17 cellular contexts compared by ENCODE assay signal in genomic region chr11:10067629-10068300, GRCh38.
DNase-seq lines count a peak whose midpoint lies in the region; ATAC-seq and TF ChIP-seq lines count a peak whose summit lies in the region.
"Had no signal": no experiment of that assay in that cellular context is flagged by ENCODE, and none has a peak within 500 bp of the region (broad histone marks: within the 10 kb centered on the region; RNA-seq: fewer than 3 reads in every experiment).

No MANE protein-coding gene starts in this region.

- H3K27ac Mint-ChIP-seq in HFFc6, result no peak overlapping the region
- H3K27ac Mint-ChIP-seq: CD4-positive, alpha-beta T cell had no signal

- H3K4me1 ChIP-seq in A673 (ENCODE audit: insufficient read depth, low read length, poor library complexity, severe bottlenecking), result peaks cover 8% of the 10 kb centered on the region
- H3K4me1 ChIP-seq in HEK293 (ENCODE audit: control insufficient read depth, insufficient read depth, low read length), result no peaks in the 10 kb centered on the region
- peaks cover 25% of the 10 kb centered on the region for H3K4me1 ChIP-seq in Panc1 (ENCODE audit: control insufficient read depth, insufficient read depth, low read length)
- no peaks in the 10 kb centered on the region for H3K4me1 ChIP-seq in ovary (ENCODE audit: insufficient read depth)

- H3K27ac ChIP-seq in A673 (ENCODE audit: low read depth, low read length, poor library complexity, severe bottlenecking) (no peak overlapping the region), HEK293 (ENCODE audit: extremely low read depth, low read depth, low read length) (no peak overlapping the region), Panc1 (ENCODE audit: low read length) (peak overlapping the region; percentile 62), ovary (no peak overlapping the region)

- TF ChIP-seq CTCF in A673 (conservative IDR thresholded peaks at IDR 0.05; ENCODE audit: low read depth, low read length), result no peak
- TF ChIP-seq CTCF in HEK293 (tag by site-specific recombination; IDR thresholded peaks at IDR 0.05), result no peak
- no peak for TF ChIP-seq CTCF in Panc1 (IDR thresholded peaks at IDR 0.05)
- TF ChIP-seq CTCF in HFFc6 (IDR thresholded peaks at IDR 0.05), result no peak
- no peak for TF ChIP-seq CTCF in ovary (IDR thresholded peaks at IDR 0.05)

- H3K27me3 ChIP-seq in A673 (replicated peaks; ENCODE audit: insufficient read depth, low read depth, low read length, poor library complexity) (no peaks in the 10 kb centered on the region), Panc1 (ENCODE audit: control insufficient read depth, insufficient read depth, low read length) (no peaks in the 10 kb centered on the region), ovary (no peaks in the 10 kb centered on the region)

- no peak for TF ChIP-seq EP300 in ovary (IDR thresholded peaks at IDR 0.05)

- WGBS in ovary, 3 donors, result 78 to 86% (median 79%) methylated on average over 3 of the region's 3 CpGs

- H3K27me3 Mint-ChIP-seq in HFFc6 (ENCODE audit: insufficient read depth), result no peaks in the 10 kb centered on the region; the same call in 1 of the 2 replicates
- H3K27me3 Mint-ChIP-seq: CD4-positive, alpha-beta T cell had no signal

- CTCF ChIA-PET in A673 (lab: Charles Lee) (no interaction called here), HEK293 (lab: Yijun Ruan, JAX) (interaction anchor here (0.6 to 1.7 kb wide), 2 partner anchors 9 to 217 kb away, joined by 4 to 13 read pairs; no protein-coding TSS in a partner anchor), Panc1 (lab: Charles Lee) (no interaction called here)

- DNase-seq in A673 (ENCODE audit: low spot score) (peak; percentile 17), Panc1 (ENCODE audit: low read depth, low spot score) (no peak), iPS-NIHi7 (ENCODE audit: extremely low spot score) (peak; percentile 16), HFFc6 (no peak), ovary (no peak), pons (ENCODE audit: low spot score) (no peak)
- DNase-seq: AML-193; Calu3; CD4-positive, alpha-beta T cell; DMS79 treated with DMSO at 0.1 percent for 48 hours; GDM1; Kasumi-1; NCI-H1417 treated with DMSO at 0.1 percent for 48 hours; NCI-H2029; NCI-H524 treated with DMSO at 0.1 percent for 48 hours; SHP77 had no signal

- H3K4me3 ChIP-seq in A673 (ENCODE audit: low read depth, low read length, poor library complexity, severe bottlenecking) (no peak overlapping the region), HEK293 (ENCODE audit: low read depth, low read length) (no peak overlapping the region), Panc1 (ENCODE audit: low read depth in 2 of 2, low read length in 2 of 2) (no peak overlapping the region), ovary (no peak overlapping the region)

- peaks cover 9% of the 10 kb centered on the region; the same call in 1 of the 2 replicates for H3K9me3 Mint-ChIP-seq in HFFc6

- peaks cover 35% of the 10 kb centered on the region for H3K4me1 Mint-ChIP-seq in HFFc6 (ENCODE audit: low read depth)

- intact Hi-C loops in A673 (cut with micrococcal nuclease; ENCODE audit: unreplicated experiment) (no loop called here), Panc1 (cut with micrococcal nuclease; ENCODE audit: unreplicated experiment) (no loop called here), ovary (cut with DNase I) (no loop called here)

- no peak overlapping the region for H3K4me3 Mint-ChIP-seq in HFFc6
- H3K4me3 Mint-ChIP-seq: CD4-positive, alpha-beta T cell had no signal

- H3K36me3 Mint-ChIP-seq in HFFc6 (ENCODE audit: low read depth), result peaks cover 16% of the 10 kb centered on the region

- H3K9me3 ChIP-seq in A673 (ENCODE audit: low read depth, low read length, poor library complexity, severe bottlenecking), result no peaks in the 10 kb centered on the region
- no peaks in the 10 kb centered on the region for H3K9me3 ChIP-seq in HEK293 (ENCODE audit: control insufficient read depth, insufficient read depth, low read depth, low read length)
- no peaks in the 10 kb centered on the region; the same call in 1 of the 2 replicates for H3K9me3 ChIP-seq in Panc1 (ENCODE audit: control insufficient read depth, insufficient read depth, low read depth, low read length)
- no peaks in the 10 kb centered on the region for H3K9me3 ChIP-seq in ovary

- POLR2A ChIA-PET in A673 (lab: Charles Lee; ENCODE audit: low non-redundant PET), result no interaction called here
- POLR2A ChIA-PET in HEK293 (lab: Yijun Ruan, JAX), result no interaction called here
- POLR2A ChIA-PET in Panc1 (lab: Charles Lee), result interaction anchor here (0.6 kb wide), 1 partner anchor 136 kb away, joined by 6 read pairs; no protein-coding TSS in a partner anchor

- in situ Hi-C loops in Panc1 (cut with HindIII; ENCODE audit: low pct_unique_long_range_greater_than_20kb, low sequenced_read_pairs), result no loop called here

- no peaks in the 10 kb centered on the region for H3K36me3 ChIP-seq in A673 (ENCODE audit: insufficient read depth, low read length, poor library complexity, severe bottlenecking)
- H3K36me3 ChIP-seq in HEK293 (ENCODE audit: control insufficient read depth in 2 of 2, insufficient read depth in 1 of 2, low read length in 2 of 2), result no peaks in the 10 kb centered on the region
- no peaks in the 10 kb centered on the region for H3K36me3 ChIP-seq in Panc1 (ENCODE audit: control insufficient read depth, insufficient read depth, low read length)
- H3K36me3 ChIP-seq in ovary, result no peaks in the 10 kb centered on the region

- TF ChIP-seq POLR2A in ovary (IDR thresholded peaks at IDR 0.05), result no peak

- peak; percentile 81 for ATAC-seq in Panc1

- BruUV-seq in A673 (replicated peaks; lab: Mats Ljungman, UMichigan) (no TSS peak), Panc1 (replicated peaks; lab: Mats Ljungman, UMichigan) (no TSS peak)

TF ChIP-seq in HEK293, 187 proteins besides CTCF, POLR2A, EP300 and RAD21:
- TF ChIP-seq ZBTB1 (tag by site-specific recombination; IDR thresholded peaks at IDR 0.05) (no peak), ZXDB (tag by site-specific recombination; IDR thresholded peaks at IDR 0.05) (no peak), GLIS1 (tag by site-specific recombination; IDR thresholded peaks at IDR 0.05) (peak; percentile 19; the same call in 1 of the 2 replicates), ZNF791 (tag by site-specific recombination; IDR thresholded peaks at IDR 0.05) (no peak)

Comparison
In these comparisons a context has a peak if more than half of its experiments do, and no peak if none do; other contexts are left out.
1. DNase-seq: peak in A673 (single experiment) and iPS-NIHi7 (single experiment); none in Panc1 (single experiment), HFFc6 (single experiment), ovary (0 of 5) and pons (single experiment).